Comparison of ENCODE assay signal across 21 cellular contexts in the genomic region with DNA sequence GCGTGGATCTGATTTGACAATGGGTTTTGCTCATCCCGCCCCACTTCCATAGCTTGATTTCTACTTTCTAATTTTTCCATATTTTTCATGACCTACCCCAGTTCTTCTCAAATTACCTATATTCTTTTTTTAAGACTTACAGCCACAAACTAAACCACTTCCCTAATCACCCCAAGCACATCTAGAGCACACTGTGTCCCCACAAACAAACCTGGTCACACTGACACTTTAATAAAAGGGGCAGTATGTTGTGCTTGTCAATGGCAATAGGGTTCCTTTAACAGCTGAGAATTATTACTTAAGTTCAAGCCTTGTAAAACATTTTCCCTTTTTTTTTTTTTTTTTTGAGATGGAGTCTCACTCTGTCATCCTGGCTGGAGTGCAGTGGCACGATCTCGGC.
"Had no signal": no experiment of that assay in that cellular context is flagged by ENCODE, and none has a peak within 500 bp of the region (broad histone marks: within the 10 kb centered on the region; RNA-seq: fewer than 3 reads in every experiment).

No MANE protein-coding gene starts in this region.

- H3K9me3 Mint-ChIP-seq: memory B cell, nephron had no signal

- H3K9me3 ChIP-seq: esophagus squamous epithelium, prostate gland, stomach, testis, upper lobe of left lung had no signal

- H3K27ac Mint-ChIP-seq: activated naive CD4-positive, alpha-beta T cell treated with anti-CD3 and anti-CD28 coated beads, Interleukin-2, amount 50 U/mL, for 72 hours; memory B cell; nephron had no signal

- ATAC-seq: activated naive CD4-positive, alpha-beta T cell treated with anti-CD3 and anti-CD28 coated beads, Interleukin-2, amount 50 U/mL, for 72 hours; left ventricle myocardium superior; right cardiac atrium had no signal

- DNase-seq: activated CD8-positive, alpha-beta memory T cell treated with anti-CD3 and anti-CD28 coated beads for 24 hours; activated effector memory CD4-positive, alpha-beta T cell treated with Interleukin-2 at 50 U/mL for 16 hours; activated T-cell treated with anti-CD3 and anti-CD28 coated beads for 4 hours; central memory CD4-positive, alpha-beta T cell; cortex of kidney; effector CD4-positive, alpha-beta T cell; esophagus squamous epithelium; hypothalamus; left ventricle myocardium superior; occipital lobe; right cardiac atrium; stomach; T-helper 9 cell; testis; upper lobe of left lung; WERI-Rb-1 had no signal

- H3K27me3 Mint-ChIP-seq: brain, memory B cell had no signal

- H3K4me3 Mint-ChIP-seq: brain, memory B cell, nephron had no signal
